ENCODE assay signal across 8 cellular contexts in the genomic region with DNA sequence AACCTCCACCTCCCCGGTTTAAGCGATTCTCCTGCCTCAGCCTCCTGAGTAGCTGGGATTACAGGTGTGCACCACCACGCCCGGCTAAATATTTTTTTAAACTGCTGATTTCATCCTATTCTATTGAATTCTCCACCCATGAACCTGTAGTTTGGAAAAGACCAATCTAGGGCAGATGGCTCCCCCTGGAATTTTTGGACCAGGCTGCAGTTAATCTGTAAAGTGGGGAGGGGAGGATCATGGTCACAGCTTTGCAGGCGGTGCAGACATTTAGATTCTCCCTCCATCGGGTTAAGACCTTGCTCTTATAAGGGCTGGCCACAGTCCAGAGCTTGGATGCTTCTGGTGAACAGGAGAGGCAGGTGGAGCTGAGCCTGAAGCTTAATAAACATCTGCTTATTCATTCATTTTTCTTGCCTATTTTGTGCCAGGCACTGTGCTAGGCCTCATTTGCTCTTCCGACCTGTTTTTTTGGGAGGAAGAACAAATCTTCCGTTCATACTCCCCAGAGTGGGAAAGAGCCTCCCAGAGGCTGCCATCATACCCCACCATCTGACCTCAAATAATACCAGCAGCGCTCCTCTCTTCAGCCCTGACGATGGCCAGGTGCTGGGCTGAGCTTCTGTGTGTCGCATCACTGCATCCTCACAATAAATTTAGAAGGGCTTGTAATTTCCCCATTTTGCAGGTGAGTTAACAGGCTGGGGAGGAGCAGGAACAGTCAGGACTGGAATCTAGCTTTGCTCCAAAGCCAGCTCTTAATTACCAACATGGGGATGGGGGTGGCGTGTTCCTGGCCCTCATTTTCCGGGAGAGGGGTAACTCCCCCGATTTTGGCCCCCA. TPM values are rescaled to one million over a fixed set of nuclear protein-coding genes. Genes with fewer than 3 reads are reported as not detected.
A peak's percentile ranks its signal among the peaks of the same experiment; 100 is the strongest.
DNase-seq lines count a peak whose midpoint lies in the region; ATAC-seq, FAIRE-seq and TF ChIP-seq lines count a peak whose summit lies in the region.

No MANE protein-coding gene starts in this region.

- DNase-seq in NCI-H2029 (lab: John Stamatoyannopoulos, UW) (peak; percentile 35), NCI-H2029 treated with DMSO at 0.1 percent for 48 hours (lab: John Stamatoyannopoulos, UW) (no peak), RKO (ENCODE audit: low spot score) (peak; percentile 34), fibroblast of pulmonary artery (ENCODE audit: low read depth) (no peak), small intestine (no peak), middle frontal gyrus (ENCODE audit: extremely low spot score, low spot score) (no peak), pons (ENCODE audit: low spot score) (no peak)

- H3K27me3 ChIP-seq in small intestine (ENCODE audit: control insufficient read depth in 2 of 2, insufficient read depth in 2 of 2, low read length in 2 of 2), result no peaks in the 10 kb centered on the region

- H3K4me3 ChIP-seq in fibroblast of pulmonary artery (replicated peaks; ENCODE audit: low read depth, low read length) (peak overlapping the region; percentile 73), small intestine (ENCODE audit: low read depth in 1 of 2, low read length in 2 of 2) (peak overlapping the region; percentile 50 to 78)

- H3K4me1 ChIP-seq in small intestine (ENCODE audit: control insufficient read depth in 2 of 2, insufficient read depth in 1 of 2, low read depth in 1 of 2, low read length in 1 of 2), result peaks cover 0 to 7% of the 10 kb centered on the region in 2 donors

- peak overlapping the region in 1 of 2 donors; percentile 4 for H3K27ac ChIP-seq in small intestine (ENCODE audit: low read depth in 1 of 2, low read length in 1 of 2)

- ATAC-seq in GM18511 (IDR thresholded peaks at IDR 0.05; ENCODE audit: unreplicated experiment), result no peak

- no peaks in the 10 kb centered on the region for H3K9me3 ChIP-seq in small intestine (ENCODE audit: control insufficient read depth, low read depth)

- peaks cover 0 to 2% of the 10 kb centered on the region in 2 donors for H3K36me3 ChIP-seq in small intestine (ENCODE audit: control insufficient read depth in 2 of 2, insufficient read depth in 2 of 2, low read length in 2 of 2)

- TF ChIP-seq CTCF in fibroblast of pulmonary artery (IDR thresholded peaks at IDR 0.05; ENCODE audit: low read length, missing control alignments), result no peak

- WGBS in small intestine, 3 donors, result 44 to 51% (median 46%) methylated on average over 14 of the region's 14 CpGs

- no peak for FAIRE-seq in small intestine (lab: Jason Lieb, UNC)

RNA-seq across cellular contexts. Expression of a gene that starts 0.9 kb away (rescaled TPM):
- 1 to 10 TPM; 2.5 to 6.5 (median 4.6) TPM for polyA plus RNA-seq in small intestine

RNA-seq across cellular contexts. Expression of a gene that starts 3.7 kb away (rescaled TPM):
- 10 to 100 TPM; 15.9 to 29.2 (median 17.7) TPM for polyA plus RNA-seq in small intestine

RNA-seq across cellular contexts. Expression of a gene that starts 6.3 kb away (rescaled TPM):
- polyA plus RNA-seq in small intestine, result 10 to 100 TPM in 2 of 3 donors, 1 to 10 TPM in 1; 8.3 to 16.8 (median 16.3) TPM

RNA-seq across cellular contexts. Expression of a gene that starts 7.7 kb away (rescaled TPM):
- 100 to 1,000 TPM in 1 of 3 donors, 10 to 100 TPM in 2; 74.0 to 142 (median 89.2) TPM for polyA plus RNA-seq in small intestine

RNA-seq across cellular contexts. Expression of a gene that starts 22.7 kb away (rescaled TPM):
- 10 to 100 TPM in 2 of 3 donors, 1 to 10 TPM in 1; 9.5 to 11.9 (median 10.1) TPM for polyA plus RNA-seq in small intestine

Comparison
In these comparisons a context has a peak if more than half of its experiments do, and no peak if none do; other contexts are left out.
1. DNase-seq: peak in NCI-H2029 (single experiment) and RKO (single experiment); none in NCI-H2029 treated with DMSO at 0.1 percent for 48 hours (single experiment), fibroblast of pulmonary artery (single experiment), small intestine (single experiment), middle frontal gyrus (single experiment) and pons (single experiment).